1 cellular context compared by ENCODE assay signal in the genomic region with DNA sequence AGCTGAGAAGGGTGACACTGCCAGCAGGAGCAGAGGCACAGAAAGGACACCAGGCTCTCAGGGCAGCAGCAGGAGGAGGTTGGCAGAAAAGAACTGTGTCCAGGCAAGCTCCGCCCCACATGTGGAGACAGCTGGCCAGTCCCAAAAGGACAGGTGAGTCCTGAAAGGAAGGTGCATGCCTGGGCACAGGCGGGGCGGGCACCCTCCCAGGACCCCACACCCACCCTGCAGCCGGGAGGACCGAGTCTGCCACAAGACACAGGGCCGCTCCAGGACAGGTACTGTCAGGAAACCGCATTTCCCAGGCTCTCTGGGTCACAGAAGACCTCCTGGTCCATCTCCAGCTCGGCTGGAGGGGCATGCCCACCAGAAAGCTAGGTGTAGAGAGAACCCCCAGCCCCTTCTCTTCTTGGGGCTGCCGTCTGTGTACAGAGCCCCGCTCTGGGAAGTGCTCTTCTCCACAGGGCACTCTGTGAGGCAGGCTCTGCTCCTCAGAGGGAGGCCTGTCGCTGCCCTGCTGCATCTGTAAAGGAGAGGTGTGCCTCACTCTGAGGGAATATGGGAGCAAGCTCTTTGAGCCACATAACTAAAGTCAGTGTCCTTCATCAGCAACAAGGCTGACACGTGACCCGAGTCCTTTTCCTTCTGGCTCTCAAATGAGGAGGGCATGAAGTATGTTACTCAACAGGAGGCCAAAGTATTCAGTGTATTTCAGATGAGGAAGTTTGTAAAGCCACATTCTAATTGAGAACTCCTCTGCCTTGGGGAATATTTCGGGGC.
TF ChIP-seq lines count a peak whose summit lies in the region.

No MANE protein-coding gene starts in this region.

TF ChIP-seq in K562, 482 proteins besides CTCF, POLR2A, EP300 and RAD21 (continued from another document):
- TF ChIP-seq, protein P1, sequence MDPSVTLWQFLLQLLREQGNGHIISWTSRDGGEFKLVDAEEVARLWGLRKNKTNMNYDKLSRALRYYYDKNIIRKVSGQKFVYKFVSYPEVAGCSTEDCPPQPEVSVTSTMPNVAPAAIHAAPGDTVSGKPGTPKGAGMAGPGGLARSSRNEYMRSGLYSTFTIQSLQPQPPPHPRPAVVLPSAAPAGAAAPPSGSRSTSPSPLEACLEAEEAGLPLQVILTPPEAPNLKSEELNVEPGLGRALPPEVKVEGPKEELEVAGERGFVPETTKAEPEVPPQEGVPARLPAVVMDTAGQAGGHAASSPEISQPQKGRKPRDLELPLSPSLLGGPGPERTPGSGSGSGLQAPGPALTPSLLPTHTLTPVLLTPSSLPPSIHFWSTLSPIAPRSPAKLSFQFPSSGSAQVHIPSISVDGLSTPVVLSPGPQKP (CRISPR knock-in tag; IDR thresholded peaks at IDR 0.05), result peak; percentile 83; the same call in 1 of the 2 replicates
- TF ChIP-seq, protein P2, sequence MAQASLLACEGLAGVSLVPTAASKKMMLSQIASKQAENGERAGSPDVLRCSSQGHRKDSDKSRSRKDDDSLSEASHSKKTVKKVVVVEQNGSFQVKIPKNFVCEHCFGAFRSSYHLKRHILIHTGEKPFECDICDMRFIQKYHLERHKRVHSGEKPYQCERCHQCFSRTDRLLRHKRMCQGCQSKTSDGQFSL (CRISPR knock-in tag; IDR thresholded peaks at IDR 0.05), result no peak
- TF ChIP-seq, protein P2 (tag; IDR thresholded peaks at IDR 0.05), result no peak
- no peak for TF ChIP-seq NELFE (IDR thresholded peaks at IDR 0.05; ENCODE audit: insufficient read depth, insufficient read length)
- TF ChIP-seq, protein P3, sequence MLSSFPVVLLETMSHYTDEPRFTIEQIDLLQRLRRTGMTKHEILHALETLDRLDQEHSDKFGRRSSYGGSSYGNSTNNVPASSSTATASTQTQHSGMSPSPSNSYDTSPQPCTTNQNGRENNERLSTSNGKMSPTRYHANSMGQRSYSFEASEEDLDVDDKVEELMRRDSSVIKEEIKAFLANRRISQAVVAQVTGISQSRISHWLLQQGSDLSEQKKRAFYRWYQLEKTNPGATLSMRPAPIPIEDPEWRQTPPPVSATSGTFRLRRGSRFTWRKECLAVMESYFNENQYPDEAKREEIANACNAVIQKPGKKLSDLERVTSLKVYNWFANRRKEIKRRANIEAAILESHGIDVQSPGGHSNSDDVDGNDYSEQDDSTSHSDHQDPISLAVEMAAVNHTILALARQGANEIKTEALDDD (IDR thresholded peaks at IDR 0.05), result no peak
- no peak for TF ChIP-seq ZBTB7A (IDR thresholded peaks at IDR 0.05; ENCODE audit: borderline replicate concordance, control insufficient read depth, low read depth, low read length)
- no peak for TF ChIP-seq ZNF551 (CRISPR knock-in tag; IDR thresholded peaks at IDR 0.05)
- no peak for TF ChIP-seq ZBTB40 (IDR thresholded peaks at IDR 0.05)
- no peak for TF ChIP-seq ZBTB40 (CRISPR knock-in tag; IDR thresholded peaks at IDR 0.05)
- no peak for TF ChIP-seq ZNF121 (CRISPR knock-in tag; conservative IDR thresholded peaks at IDR 0.05)
- no peak for TF ChIP-seq CAMTA2 (CRISPR knock-in tag; conservative IDR thresholded peaks at IDR 0.05)
- TF ChIP-seq ZNF124 (CRISPR knock-in tag; IDR thresholded peaks at IDR 0.05), result peak; percentile 74; the same call in 1 of the 2 replicates
- TF ChIP-seq ZNF212 (CRISPR knock-in tag; IDR thresholded peaks at IDR 0.05), result no peak
- TF ChIP-seq, protein P4, sequence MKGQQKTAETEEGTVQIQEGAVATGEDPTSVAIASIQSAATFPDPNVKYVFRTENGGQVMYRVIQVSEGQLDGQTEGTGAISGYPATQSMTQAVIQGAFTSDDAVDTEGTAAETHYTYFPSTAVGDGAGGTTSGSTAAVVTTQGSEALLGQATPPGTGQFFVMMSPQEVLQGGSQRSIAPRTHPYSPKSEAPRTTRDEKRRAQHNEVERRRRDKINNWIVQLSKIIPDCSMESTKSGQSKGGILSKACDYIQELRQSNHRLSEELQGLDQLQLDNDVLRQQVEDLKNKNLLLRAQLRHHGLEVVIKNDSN (CRISPR knock-in tag; IDR thresholded peaks at IDR 0.05), result peak; percentile 66
- TF ChIP-seq, protein P5, sequence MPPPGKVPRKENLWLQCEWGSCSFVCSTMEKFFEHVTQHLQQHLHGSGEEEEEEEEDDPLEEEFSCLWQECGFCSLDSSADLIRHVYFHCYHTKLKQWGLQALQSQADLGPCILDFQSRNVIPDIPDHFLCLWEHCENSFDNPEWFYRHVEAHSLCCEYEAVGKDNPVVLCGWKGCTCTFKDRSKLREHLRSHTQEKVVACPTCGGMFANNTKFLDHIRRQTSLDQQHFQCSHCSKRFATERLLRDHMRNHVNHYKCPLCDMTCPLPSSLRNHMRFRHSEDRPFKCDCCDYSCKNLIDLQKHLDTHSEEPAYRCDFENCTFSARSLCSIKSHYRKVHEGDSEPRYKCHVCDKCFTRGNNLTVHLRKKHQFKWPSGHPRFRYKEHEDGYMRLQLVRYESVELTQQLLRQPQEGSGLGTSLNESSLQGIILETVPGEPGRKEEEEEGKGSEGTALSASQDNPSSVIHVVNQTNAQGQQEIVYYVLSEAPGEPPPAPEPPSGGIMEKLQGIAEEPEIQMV (tag; conservative IDR thresholded peaks at IDR 0.05; ENCODE audit: low read depth), result no peak
- TF ChIP-seq CTCFL (IDR thresholded peaks at IDR 0.05; ENCODE audit: borderline replicate concordance, insufficient read depth, low read depth, low read length, poor library complexity, severe bottlenecking), result no peak
- no peak for TF ChIP-seq ATF7 (IDR thresholded peaks at IDR 0.05)
